19 cellular contexts compared by ENCODE assay signal in genomic region chr6:163263998-163264661, GRCh38.
DNase-seq lines count a peak whose midpoint lies in the region; ATAC-seq and TF ChIP-seq lines count a peak whose summit lies in the region.
"Had no signal": no experiment of that assay in that cellular context is flagged by ENCODE, and none has a peak within 500 bp of the region (broad histone marks: within the 10 kb centered on the region; RNA-seq: fewer than 3 reads in every experiment).

No MANE protein-coding gene starts in this region.

- no peak overlapping the region for H2AFZ ChIP-seq in neuronal stem cell (ENCODE audit: low read length)

- intact Hi-C loops in body of pancreas (cut with DNase I) (no loop called here), left ventricle myocardium superior (cut with micrococcal nuclease) (no loop called here)

- H3K4ac ChIP-seq in neuronal stem cell (ENCODE audit: low read length) = no peak overlapping the region

- H3K27ac ChIP-seq in body of pancreas (peak overlapping the region; percentile 19 to 68 (median 57)), neuronal stem cell (replicated peaks; ENCODE audit: low read length) (no peak overlapping the region), upper lobe of left lung (no peak overlapping the region)
- H3K27ac ChIP-seq: breast epithelium, gastroesophageal sphincter had no signal

- H3K36me3 ChIP-seq in body of pancreas (replicated peaks in 1 of 2; ENCODE audit: insufficient read depth in 1 of 2, low read depth in 2 of 2) = no peaks in the 10 kb centered on the region
- no peaks in the 10 kb centered on the region for H3K36me3 ChIP-seq in neuronal stem cell (replicated peaks in 1 of 2; ENCODE audit: control insufficient read depth in 2 of 2, insufficient read depth in 2 of 2, low read length in 2 of 2)
- no peaks in the 10 kb centered on the region for H3K36me3 ChIP-seq in upper lobe of left lung
- H3K36me3 ChIP-seq: breast epithelium, gastroesophageal sphincter had no signal

- peak in 4 of 7 experiments; percentile 40 to 53 (median 44) for TF ChIP-seq CTCF in body of pancreas (IDR thresholded peaks at IDR 0.05)
- no peak for TF ChIP-seq CTCF in upper lobe of left lung (IDR thresholded peaks at IDR 0.05)

- H2BK5ac ChIP-seq in neuronal stem cell (ENCODE audit: low read length) = no peak overlapping the region

- TF ChIP-seq EP300 in upper lobe of left lung (IDR thresholded peaks at IDR 0.05) = no peak

- no peak overlapping the region for H4K91ac ChIP-seq in neuronal stem cell (ENCODE audit: low read depth, low read length, poor library complexity)

- no peak overlapping the region for H2BK15ac ChIP-seq in neuronal stem cell (ENCODE audit: low read length)

- peaks cover 22% of the 10 kb centered on the region for H3K4me1 ChIP-seq in body of pancreas
- peaks cover 16 to 29% of the 10 kb centered on the region in 2 donors for H3K4me1 ChIP-seq in neuronal stem cell (ENCODE audit: control insufficient read depth in 2 of 2, insufficient read depth in 1 of 2, low read depth in 1 of 2, low read length in 2 of 2)
- H3K4me1 ChIP-seq in upper lobe of left lung = peaks cover 4 to 15% (median 9%) of the 10 kb centered on the region in 4 donors
- H3K4me1 ChIP-seq: breast epithelium had no signal

- H3K4me2 ChIP-seq in neuronal stem cell (ENCODE audit: insufficient read depth, low read length, poor library complexity, severe bottlenecking) = no peak overlapping the region

- ATAC-seq in body of pancreas (peak; percentile 90), left ventricle myocardium superior (peak; percentile 87), upper lobe of left lung (ENCODE audit: low FRiP score in 2 of 2) (peak; percentile 21 to 49)
- ATAC-seq: activated CD8-positive, alpha-beta T cell treated with anti-CD3 and anti-CD28 coated beads, Interleukin-2, amount 10 ng/mL, durations not matched to agents 7 days and 5 days; gastroesophageal sphincter; naive thymus-derived CD8-positive, alpha-beta T cell; stimulated activated effector memory CD8-positive, alpha-beta T cell treated with anti-CD3 and anti-CD28 coated beads, Interleukin-12 subunit alpha, Interleukin-12 subunit beta, amount 100 ng/mL, for 72 hours had no signal

- TF ChIP-seq POLR2A in body of pancreas (IDR thresholded peaks at IDR 0.05) (no peak), upper lobe of left lung (IDR thresholded peaks at IDR 0.05) (no peak)

- no peak overlapping the region for H2BK120ac ChIP-seq in neuronal stem cell (ENCODE audit: low read depth, low read length)

- no peaks in the 10 kb centered on the region for H3K27me3 ChIP-seq in body of pancreas
- H3K27me3 ChIP-seq in neuronal stem cell (ENCODE audit: control insufficient read depth in 3 of 3, insufficient read depth in 3 of 3, low read depth in 1 of 3, low read length in 3 of 3) = no peaks in the 10 kb centered on the region
- no peaks in the 10 kb centered on the region for H3K27me3 ChIP-seq in upper lobe of left lung
- H3K27me3 ChIP-seq: breast epithelium, gastroesophageal sphincter had no signal

- H3K9ac ChIP-seq in neuronal stem cell (ENCODE audit: low read depth, low read length, poor library complexity) = no peak overlapping the region

- H2BK12ac ChIP-seq in neuronal stem cell (ENCODE audit: low read length) = no peak overlapping the region

- H4K8ac ChIP-seq in neuronal stem cell (ENCODE audit: low read depth, low read length) = no peak overlapping the region

- no peaks in the 10 kb centered on the region for H3K79me1 ChIP-seq in neuronal stem cell (ENCODE audit: low read depth, low read length)

- H3K9me3 ChIP-seq in body of pancreas (no peaks in the 10 kb centered on the region), neuronal stem cell (replicated peaks in 1 of 2; ENCODE audit: control insufficient read depth in 2 of 2, insufficient read depth in 1 of 2, low read depth in 1 of 2, low read length in 2 of 2) (no peaks in the 10 kb centered on the region), upper lobe of left lung (no peaks in the 10 kb centered on the region)
- H3K9me3 ChIP-seq: breast epithelium, gastroesophageal sphincter had no signal

- 43 to 48% methylated on average over 13 of the region's 13 CpGs for WGBS in body of pancreas, 2 donors
- WGBS in neuronal stem cell (ENCODE audit: extremely low coverage in 2 of 2, insufficient read length in 2 of 2, insufficient replicate concordance in 1 of 2), 2 donors = no CpG with 5 or more reads among the region's 13 CpGs
- WGBS in upper lobe of left lung, 2 donors = 82 to 85% methylated on average over 13 of the region's 13 CpGs

- peak; percentile 78 to 89 (median 83) for DNase-seq in body of pancreas
- peak; percentile 70 for DNase-seq in left ventricle myocardium superior
- DNase-seq in neuronal stem cell (ENCODE audit: low spot score) = no peak
- peak in 1 of 2 donors; percentile 53 for DNase-seq in upper lobe of left lung
- no peak for DNase-seq in DMS53 treated with DMSO at 0.1 percent for 48 hours (lab: John Stamatoyannopoulos, UW; ENCODE audit: unreplicated experiment)
- no peak for DNase-seq in SHP77 (lab: John Stamatoyannopoulos, UW)
- DNase-seq in NCI-H446 treated with DMSO at 0.1 percent for 48 hours (lab: John Stamatoyannopoulos, UW) = no peak
- DNase-seq: activated CD4-positive, CD25-positive, alpha-beta regulatory T cell; activated CD8-positive, alpha-beta T cell treated with anti-CD3 and anti-CD28 coated beads, Interleukin-2, amount 10 ng/mL, durations not matched to agents 7 days and 5 days; activated T-cell treated with anti-CD3 and anti-CD28 coated beads, Interleukin-2, amount 50 U/mL, for 48 hours; erythroblast; HFFc6; Kasumi-1; NCI-H1105; NCI-H526 treated with DMSO at 0.1 percent for 48 hours had no signal

- H3K14ac ChIP-seq in neuronal stem cell (ENCODE audit: low read length) = no peak overlapping the region

- H3K4me3 ChIP-seq in body of pancreas (no peak overlapping the region), neuronal stem cell (ENCODE audit: low read length in 2 of 2) (peak overlapping the region in 1 of 2 donors; percentile 18), upper lobe of left lung (no peak overlapping the region)
- H3K4me3 ChIP-seq: breast epithelium, gastroesophageal sphincter had no signal

- no peak overlapping the region for H2AK5ac ChIP-seq in neuronal stem cell (ENCODE audit: low read depth, low read length)

- no peak overlapping the region for H3K23ac ChIP-seq in neuronal stem cell (ENCODE audit: low read depth, low read length, poor library complexity)

- peak overlapping the region; percentile 15 for H3K18ac ChIP-seq in neuronal stem cell (ENCODE audit: low read length)

Comparison
In these comparisons a context has a peak if more than half of its experiments do, and no peak if none do; other contexts are left out.
1. ATAC-seq: peak in every context shown above with its lines; median percentile 90 in body of pancreas; 87 in left ventricle myocardium superior; 35 in upper lobe of left lung.
2. DNase-seq: peak in body of pancreas (4 of 4) and left ventricle myocardium superior (single experiment); none in neuronal stem cell (single experiment), DMS53 treated with DMSO at 0.1 percent for 48 hours (single experiment), SHP77 (0 of 2) and NCI-H446 treated with DMSO at 0.1 percent for 48 hours (single experiment).
3. H3K27ac ChIP-seq: peak in body of pancreas (4 of 4); none in neuronal stem cell (single experiment) and upper lobe of left lung (0 of 4).
4. CTCF ChIP-seq: peak in body of pancreas (4 of 7); none in upper lobe of left lung (0 of 6).